ENCODE assay signal across 10 cellular contexts in the genomic region with DNA sequence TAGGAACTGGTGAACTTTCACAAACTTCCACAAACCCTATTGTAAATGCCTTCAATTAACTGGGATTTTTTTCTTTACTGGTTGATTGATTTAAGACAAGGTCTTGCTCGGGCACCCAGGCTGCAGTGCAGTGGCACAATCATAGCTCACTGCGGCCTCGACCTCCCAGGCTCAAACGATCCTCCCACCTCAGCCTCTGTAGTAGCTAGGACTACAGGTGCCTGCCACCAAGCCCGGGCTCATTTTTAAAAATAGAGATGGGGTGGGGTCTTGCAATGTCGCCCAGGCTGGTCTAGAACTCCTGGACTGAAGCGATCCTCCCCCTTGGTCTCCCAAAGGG. TPM values are rescaled to one million over a fixed set of nuclear protein-coding genes. Genes with fewer than 3 reads are reported as not detected.
DNase-seq lines count a peak whose midpoint lies in the region; ATAC-seq, FAIRE-seq and TF ChIP-seq lines count a peak whose summit lies in the region.
"Had no signal": no experiment of that assay in that cellular context is flagged by ENCODE, and none has a peak within 500 bp of the region (broad histone marks: within the 10 kb centered on the region; RNA-seq: fewer than 3 reads in every experiment).

No MANE protein-coding gene starts in this region.

- H3K27me3 Mint-ChIP-seq in activated T-cell treated with anti-CD3 and anti-CD28 coated beads, Interleukin-2, amount 50 U/mL, for 72 hours (ENCODE audit: low read depth): peaks cover 33% of the 10 kb centered on the region

- no peaks in the 10 kb centered on the region for H3K36me3 ChIP-seq in ascending aorta
- H3K36me3 ChIP-seq in HepG2 (replicated peaks in 1 of 2; ENCODE audit: control insufficient read depth in 1 of 2, insufficient read depth in 2 of 2, low read length in 2 of 2): no peaks in the 10 kb centered on the region
- H3K36me3 ChIP-seq in tibial artery: peaks cover 0 to 10% (median 0%) of the 10 kb centered on the region in 3 donors

- no peaks in the 10 kb centered on the region for H3K9me3 ChIP-seq in ascending aorta
- H3K9me3 ChIP-seq in HepG2 (ENCODE audit: low read length): no peaks in the 10 kb centered on the region
- H3K9me3 ChIP-seq in tibial artery: no peaks in the 10 kb centered on the region

- CTCF ChIA-PET in HepG2 (lab: Yijun Ruan, JAX; ENCODE audit: low intra/inter-chr PET ratio, low total read pairs): interaction anchor here (1.0 to 2.2 kb wide), 4 partner anchors 22 to 89 kb away, joined by 3 to 20 read pairs (median 6); a partner anchor contains a TSS

- TF ChIP-seq EP300 in HepG2 (IDR thresholded peaks at IDR 0.05; ENCODE audit: low read depth in 2 of 2, low read length in 2 of 2) (no peak), HepG2 (CRISPR knock-in tag; IDR thresholded peaks at IDR 0.05; ENCODE audit: borderline replicate concordance) (no peak)

- no peak overlapping the region for H3K27ac ChIP-seq in ascending aorta
- H3K27ac ChIP-seq in HepG2 (ENCODE audit: extremely low read length, insufficient read depth, low read length): no peak overlapping the region
- H3K27ac ChIP-seq in tibial artery: peak overlapping the region in 1 of 2 donors; percentile 54

- H3K4me1 ChIP-seq in ascending aorta (peaks cover 0 to 12% of the 10 kb centered on the region in 2 donors), HepG2 (ENCODE audit: insufficient read depth, low read length) (peaks cover 19% of the 10 kb centered on the region), tibial artery (peaks cover 0 to 15% (median 5%) of the 10 kb centered on the region in 4 donors)

- H3K4me2 ChIP-seq in HepG2 (ENCODE audit: low read depth, low read length): peak overlapping the region; percentile 91

- TF ChIP-seq CTCF in ascending aorta (IDR thresholded peaks at IDR 0.05): no peak
- no peak for TF ChIP-seq CTCF in HepG2 (CRISPR knock-in tag; IDR thresholded peaks at IDR 0.05)
- TF ChIP-seq CTCF in tibial artery (IDR thresholded peaks at IDR 0.05): no peak

- DNase-seq in activated T-cell treated with anti-CD3 and anti-CD28 coated beads, Interleukin-2, amount 50 U/mL, for 72 hours: no peak
- DNase-seq in activated T-cell treated with anti-CD3 and anti-CD28 coated beads for 4 hours (no peak), ascending aorta (ENCODE audit: low spot score in 2 of 2) (no peak), HepG2 (ENCODE audit: low spot score) (no peak), tibial artery (no peak), NCI-H146 treated with DMSO at 0.1 percent for 48 hours (lab: John Stamatoyannopoulos, UW; ENCODE audit: unreplicated experiment) (no peak), NCI-H2171 (lab: John Stamatoyannopoulos, UW) (no peak)
- DNase-seq in activated CD8-positive, alpha-beta memory T cell treated with anti-CD3 and anti-CD28 coated beads for 24 hours: no peak
- DNase-seq: Calu3, GOT3 had no signal

- peak overlapping the region; percentile 84 to 88 for H3K4me3 Mint-ChIP-seq in activated T-cell treated with anti-CD3 and anti-CD28 coated beads, Interleukin-2, amount 50 U/mL, for 72 hours

- no peak overlapping the region for H3K27ac Mint-ChIP-seq in activated T-cell treated with anti-CD3 and anti-CD28 coated beads, Interleukin-2, amount 50 U/mL, for 72 hours

- no peak for TF ChIP-seq RAD21 in HepG2 (CRISPR knock-in tag; IDR thresholded peaks at IDR 0.05)

- H3K27me3 ChIP-seq in ascending aorta (no peaks in the 10 kb centered on the region), HepG2 (ENCODE audit: control insufficient read depth in 1 of 2, insufficient read depth in 2 of 2, low read length in 2 of 2) (peaks cover 0 to 8% of the 10 kb centered on the region in 2 experiments; a peak in 1 of 5 replicates), tibial artery (no peaks in the 10 kb centered on the region)

- intact Hi-C loops in ascending aorta (cut with DNase I) (loop anchor here (2.0 kb wide), 1 partner anchor 89 kb away; a partner anchor contains a TSS), HepG2 (cut with micrococcal nuclease; ENCODE audit: unreplicated experiment) (no loop called here), tibial artery (cut with DNase I; ENCODE audit: low total_unique reads) (loop anchor here (5.0 kb wide), 1 partner anchor 91 kb away; no protein-coding TSS in a partner anchor)

- H3K4me1 Mint-ChIP-seq in activated T-cell treated with anti-CD3 and anti-CD28 coated beads, Interleukin-2, amount 50 U/mL, for 72 hours (ENCODE audit: low read depth): peaks cover 18% of the 10 kb centered on the region

- POLR2A ChIA-PET in HepG2 (lab: Yijun Ruan, JAX): interaction anchor here (0.9 to 2.4 kb wide), 9 partner anchors 24 to 117 kb away, joined by 3 to 10 read pairs (median 6); a partner anchor contains a TSS

- H3K4me3 ChIP-seq in ascending aorta (peak overlapping the region; percentile 60), HepG2 (replicated peaks in 1 of 3; ENCODE audit: insufficient read depth in 1 of 3, low read depth in 2 of 3, low read length in 3 of 3) (peak overlapping the region; percentile 66 to 79 (median 66)), tibial artery (peak overlapping the region; percentile 35 to 49)

- peak overlapping the region; percentile 59 for H2AFZ ChIP-seq in HepG2 (ENCODE audit: low read length)

- no peaks in the 10 kb centered on the region for H3K36me3 Mint-ChIP-seq in activated T-cell treated with anti-CD3 and anti-CD28 coated beads, Interleukin-2, amount 50 U/mL, for 72 hours (ENCODE audit: insufficient read depth in 2 of 2)

- no peaks in the 10 kb centered on the region for H3K9me3 Mint-ChIP-seq in activated T-cell treated with anti-CD3 and anti-CD28 coated beads, Interleukin-2, amount 50 U/mL, for 72 hours

- FAIRE-seq in HepG2 (lab: Jason Lieb, UNC): no peak

- no peaks in the 10 kb centered on the region for H3K79me2 ChIP-seq in HepG2 (ENCODE audit: insufficient read depth, low read length)

- peak in 1 of 2 donors; percentile 23 for ATAC-seq in activated T-cell treated with anti-CD3 and anti-CD28 coated beads, Interleukin-2, amount 50 U/mL, for 72 hours (replicated peaks in 1 of 2)
- no peak; the same call in 2 of the 3 replicates for ATAC-seq in HepG2

- H4K20me1 ChIP-seq in HepG2 (ENCODE audit: insufficient read depth, low read length): no peaks in the 10 kb centered on the region

- H3K9ac ChIP-seq in HepG2 (ENCODE audit: insufficient read depth, low read depth, low read length): peak overlapping the region; percentile 67; the same call in 1 of the 2 replicates

- TF ChIP-seq POLR2A in HepG2 (IDR thresholded peaks at IDR 0.05; ENCODE audit: insufficient read depth in 1 of 2, low read depth in 2 of 2, low read length in 2 of 2): no peak

- in situ Hi-C loops in HepG2 (cut with HindIII; ENCODE audit: extremely low pct_ligation_motif_present, low pct_unique_long_range_greater_than_20kb): no loop called here

- no TSS peak for BruUV-seq in HepG2 (replicated peaks; lab: Mats Ljungman, UMichigan)

- 22% methylated on average over 6 of the region's 7 CpGs for WGBS in HepG2 (ENCODE audit: low lambda C conversion rate)

RNA-seq across cellular contexts. Expression of a gene that starts 35.7 kb away (rescaled TPM):
- total RNA-seq in activated T-cell treated with anti-CD3 and anti-CD28 coated beads, Interleukin-2, amount 50 U/mL, for 72 hours: 10 to 100 TPM; 54.2 to 67.0 TPM
- total RNA-seq in ascending aorta (27.4 TPM), HepG2 (2016; rRNA removed; fragmentation: Illumina TruSeq; extraction: Trizol) (10.7 and 15.6 TPM in 2 replicates)
- total RNA-seq in HepG2 (2016; cell fraction: cytosol; rRNA removed; fragmentation: Illumina TruSeq; extraction: Trizol; ENCODE audit: low read depth): 2.7 and 3.5 TPM in 2 replicates
- total RNA-seq in HepG2 (2016; cell fraction: insoluble cytoplasmic fraction; rRNA removed; fragmentation: Illumina TruSeq; extraction: Trizol): 13.9 and 14.3 TPM in 2 replicates
- total RNA-seq in HepG2 (2016; cell fraction: membrane; rRNA removed; fragmentation: Illumina TruSeq; extraction: Trizol): 3.6 and 4.5 TPM in 2 replicates
- total RNA-seq in HepG2 (2016; cell fraction: nucleus; rRNA removed; fragmentation: Illumina TruSeq; extraction: Trizol): 17.7 and 18.6 TPM in 2 replicates
- polyA plus RNA-seq in HepG2 (2011; rRNA removed): 9.1 and 9.7 TPM in 2 replicates
- 6.3 and 8.1 TPM in 2 replicates for polyA plus RNA-seq in HepG2 (2011; cell fraction: cytosol; rRNA removed)
- 8.7 and 12.1 TPM in 2 replicates for polyA plus RNA-seq in HepG2 (2011; cell fraction: nucleus; rRNA removed)
- 3.3 and 4.8 TPM in 2 replicates for polyA plus RNA-seq in HepG2 (2012)
- polyA plus RNA-seq in HepG2 (2016; cell fraction: cytosol; fragmentation: Illumina TruSeq; extraction: Trizol; ENCODE audit: low read depth): 0.57 and 0.88 TPM in 2 replicates
- polyA plus RNA-seq in HepG2 (2016; cell fraction: insoluble cytoplasmic fraction; fragmentation: Illumina TruSeq; extraction: Trizol; ENCODE audit: low read depth): 18.2 and 18.8 TPM in 2 replicates
- 2.6 and 3.0 TPM in 2 replicates for polyA plus RNA-seq in HepG2 (2016; cell fraction: membrane; fragmentation: Illumina TruSeq; extraction: Trizol; ENCODE audit: low read depth)
- 21.9 and 25.4 TPM in 2 replicates for polyA plus RNA-seq in HepG2 (2016; cell fraction: nucleus; fragmentation: Illumina TruSeq; extraction: Trizol; ENCODE audit: insufficient read depth, low read depth)
- polyA minus RNA-seq in HepG2 (2011; rRNA and poly(A)+ RNA removed; ENCODE audit: low replicate concordance): 19.5 and 152 TPM in 2 replicates
- polyA minus RNA-seq in HepG2 (2011; cell fraction: cytosol; rRNA and poly(A)+ RNA removed): 3.6 and 4.1 TPM in 2 replicates
- 11.4 and 14.9 TPM in 2 replicates for polyA minus RNA-seq in HepG2 (2011; cell fraction: nucleus; rRNA and poly(A)+ RNA removed)

RNA-seq across cellular contexts. Expression of a gene that starts 44.3 kb away (rescaled TPM):
- total RNA-seq in activated T-cell treated with anti-CD3 and anti-CD28 coated beads, Interleukin-2, amount 50 U/mL, for 72 hours: 100 to 1,000 TPM in 1 of 2 donors, 10 to 100 TPM in 1; 99.1 to 114 TPM
- total RNA-seq in ascending aorta: 239 TPM
- 51.2 and 57.3 TPM in 2 replicates for total RNA-seq in HepG2 (2016; rRNA removed; fragmentation: Illumina TruSeq; extraction: Trizol)
- 26.4 and 34.4 TPM in 2 replicates for total RNA-seq in HepG2 (2016; cell fraction: cytosol; rRNA removed; fragmentation: Illumina TruSeq; extraction: Trizol; ENCODE audit: low read depth)
- total RNA-seq in HepG2 (2016; cell fraction: insoluble cytoplasmic fraction; rRNA removed; fragmentation: Illumina TruSeq; extraction: Trizol): 43.3 and 63.5 TPM in 2 replicates
- 26.6 and 29.7 TPM in 2 replicates for total RNA-seq in HepG2 (2016; cell fraction: membrane; rRNA removed; fragmentation: Illumina TruSeq; extraction: Trizol)
- total RNA-seq in HepG2 (2016; cell fraction: nucleus; rRNA removed; fragmentation: Illumina TruSeq; extraction: Trizol): 37.0 and 44.2 TPM in 2 replicates
- polyA plus RNA-seq in HepG2 (2011; rRNA removed): 82.6 and 92.6 TPM in 2 replicates
- polyA plus RNA-seq in HepG2 (2011; cell fraction: cytosol; rRNA removed): 23.9 and 34.7 TPM in 2 replicates
- 429 and 543 TPM in 2 replicates for polyA plus RNA-seq in HepG2 (2011; cell fraction: nucleus; rRNA removed)
- 41.7 and 58.1 TPM in 2 replicates for polyA plus RNA-seq in HepG2 (2012)
- 11.8 and 12.0 TPM in 2 replicates for polyA plus RNA-seq in HepG2 (2016; cell fraction: cytosol; fragmentation: Illumina TruSeq; extraction: Trizol; ENCODE audit: low read depth)
- 39.8 and 54.5 TPM in 2 replicates for polyA plus RNA-seq in HepG2 (2016; cell fraction: insoluble cytoplasmic fraction; fragmentation: Illumina TruSeq; extraction: Trizol; ENCODE audit: low read depth)
- 24.4 and 28.3 TPM in 2 replicates for polyA plus RNA-seq in HepG2 (2016; cell fraction: membrane; fragmentation: Illumina TruSeq; extraction: Trizol; ENCODE audit: low read depth)
- polyA plus RNA-seq in HepG2 (2016; cell fraction: nucleus; fragmentation: Illumina TruSeq; extraction: Trizol; ENCODE audit: insufficient read depth, low read depth): 116 and 118 TPM in 2 replicates
- polyA minus RNA-seq in HepG2 (2011; rRNA and poly(A)+ RNA removed; ENCODE audit: low replicate concordance): 129 and 175 TPM in 2 replicates
- 33.2 and 36.8 TPM in 2 replicates for polyA minus RNA-seq in HepG2 (2011; cell fraction: cytosol; rRNA and poly(A)+ RNA removed)
- 47.1 and 54.0 TPM in 2 replicates for polyA minus RNA-seq in HepG2 (2011; cell fraction: nucleus; rRNA and poly(A)+ RNA removed)

RNA-seq across cellular contexts. Expression of a gene that starts 56.0 kb away (rescaled TPM):
- total RNA-seq in activated T-cell treated with anti-CD3 and anti-CD28 coated beads, Interleukin-2, amount 50 U/mL, for 72 hours: not detected
- total RNA-seq in ascending aorta (not detected), HepG2 (2016; rRNA removed; fragmentation: Illumina TruSeq; extraction: Trizol) (0.15 TPM in 1 of 2 replicates, not detected in the other)
- total RNA-seq in HepG2 (2016; cell fraction: cytosol; rRNA removed; fragmentation: Illumina TruSeq; extraction: Trizol; ENCODE audit: low read depth): not detected in 2 replicates
- total RNA-seq in HepG2 (2016; cell fraction: insoluble cytoplasmic fraction; rRNA removed; fragmentation: Illumina TruSeq; extraction: Trizol): 0.15 and 0.19 TPM in 2 replicates
- not detected in 2 replicates for total RNA-seq in HepG2 (2016; cell fraction: membrane; rRNA removed; fragmentation: Illumina TruSeq; extraction: Trizol)
- not detected in 2 replicates for total RNA-seq in HepG2 (2016; cell fraction: nucleus; rRNA removed; fragmentation: Illumina TruSeq; extraction: Trizol)
- 0.26 and 0.33 TPM in 2 replicates for polyA plus RNA-seq in HepG2 (2011; rRNA removed)
- 0.18 and 0.28 TPM in 2 replicates for polyA plus RNA-seq in HepG2 (2011; cell fraction: cytosol; rRNA removed)
- 0.42 and 0.71 TPM in 2 replicates for polyA plus RNA-seq in HepG2 (2011; cell fraction: nucleus; rRNA removed)
- 0.39 and 0.44 TPM in 2 replicates for polyA plus RNA-seq in HepG2 (2012)
- not detected in 2 replicates for polyA plus RNA-seq in HepG2 (2016; cell fraction: cytosol; fragmentation: Illumina TruSeq; extraction: Trizol; ENCODE audit: low read depth)
- polyA plus RNA-seq in HepG2 (2016; cell fraction: insoluble cytoplasmic fraction; fragmentation: Illumina TruSeq; extraction: Trizol; ENCODE audit: low read depth): not detected in 2 replicates
- polyA plus RNA-seq in HepG2 (2016; cell fraction: membrane; fragmentation: Illumina TruSeq; extraction: Trizol; ENCODE audit: low read depth): not detected in 2 replicates
- 0.52 TPM in 1 of 2 replicates, not detected in the other for polyA plus RNA-seq in HepG2 (2016; cell fraction: nucleus; fragmentation: Illumina TruSeq; extraction: Trizol; ENCODE audit: insufficient read depth, low read depth)
- not detected in 2 replicates for polyA minus RNA-seq in HepG2 (2011; rRNA and poly(A)+ RNA removed; ENCODE audit: low replicate concordance)
- polyA minus RNA-seq in HepG2 (2011; cell fraction: cytosol; rRNA and poly(A)+ RNA removed): 0.59 TPM in 1 of 2 replicates, not detected in the other
- not detected in 2 replicates for polyA minus RNA-seq in HepG2 (2011; cell fraction: nucleus; rRNA and poly(A)+ RNA removed)
- total RNA-seq: Calu3 had no signal
